In the genomic region with DNA sequence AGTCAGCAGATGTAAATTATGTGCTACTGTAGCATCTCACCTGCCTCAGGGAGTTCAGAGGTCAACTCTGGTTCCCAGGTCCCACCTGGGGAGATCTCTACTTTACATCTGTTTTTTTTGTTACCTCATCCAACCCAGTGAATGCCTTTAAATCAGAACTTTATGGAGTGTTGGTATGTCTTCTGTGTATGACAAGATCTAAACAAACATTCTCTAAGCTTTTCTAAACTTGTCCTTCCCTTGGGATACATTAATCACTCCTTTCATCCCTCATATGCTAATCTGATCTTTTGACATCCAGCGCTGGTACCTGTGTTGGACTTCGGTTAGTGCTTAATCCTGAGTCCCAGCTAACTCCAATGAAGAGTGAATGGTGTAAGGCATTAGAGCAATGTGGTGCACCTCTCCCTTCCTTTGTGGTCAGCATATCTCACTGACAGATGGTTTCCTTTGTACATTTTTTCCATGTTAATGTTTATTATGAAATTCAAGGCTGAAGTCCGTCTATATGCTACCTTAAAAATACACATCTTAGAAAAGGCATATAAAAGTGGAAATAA, we compare ENCODE assay signal across 2 cellular contexts.
TF ChIP-seq lines count a peak whose summit lies in the region.

No MANE protein-coding gene starts in this region.

TF ChIP-seq in HepG2, 621 proteins besides CTCF, POLR2A, EP300 and RAD21 (continued from another document):
- no peak for TF ChIP-seq SMAD3 (CRISPR knock-in tag; IDR thresholded peaks at IDR 0.05)
- TF ChIP-seq NRL (CRISPR knock-in tag; IDR thresholded peaks at IDR 0.05; ENCODE audit: borderline replicate concordance): no peak
- TF ChIP-seq, protein P1, sequence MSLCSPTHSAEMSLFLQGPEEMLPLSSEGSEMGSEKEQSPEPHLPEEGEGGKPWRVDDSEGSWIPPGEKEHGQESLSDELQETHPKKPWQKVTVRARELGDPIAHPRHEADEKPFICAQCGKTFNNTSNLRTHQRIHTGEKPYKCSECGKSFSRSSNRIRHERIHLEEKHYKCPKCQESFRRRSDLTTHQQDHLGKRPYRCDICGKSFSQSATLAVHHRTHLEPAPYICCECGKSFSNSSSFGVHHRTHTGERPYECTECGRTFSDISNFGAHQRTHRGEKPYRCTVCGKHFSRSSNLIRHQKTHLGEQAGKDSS (CRISPR knock-in tag; IDR thresholded peaks at IDR 0.05; ENCODE audit: borderline replicate concordance, low read depth): no peak
- TF ChIP-seq ZNF713 (CRISPR knock-in tag; IDR thresholded peaks at IDR 0.05): no peak
- no peak for TF ChIP-seq ZNF674 (CRISPR knock-in tag; IDR thresholded peaks at IDR 0.05; ENCODE audit: low read depth)
- TF ChIP-seq NFYC (CRISPR knock-in tag; IDR thresholded peaks at IDR 0.05): no peak
- TF ChIP-seq ZNF333 (CRISPR knock-in tag; IDR thresholded peaks at IDR 0.05; ENCODE audit: borderline replicate concordance): no peak
- no peak for TF ChIP-seq ZNF772 (CRISPR knock-in tag; IDR thresholded peaks at IDR 0.05)
- no peak for TF ChIP-seq ZNF234 (CRISPR knock-in tag; conservative IDR thresholded peaks at IDR 0.05)
- TF ChIP-seq, protein P2, sequence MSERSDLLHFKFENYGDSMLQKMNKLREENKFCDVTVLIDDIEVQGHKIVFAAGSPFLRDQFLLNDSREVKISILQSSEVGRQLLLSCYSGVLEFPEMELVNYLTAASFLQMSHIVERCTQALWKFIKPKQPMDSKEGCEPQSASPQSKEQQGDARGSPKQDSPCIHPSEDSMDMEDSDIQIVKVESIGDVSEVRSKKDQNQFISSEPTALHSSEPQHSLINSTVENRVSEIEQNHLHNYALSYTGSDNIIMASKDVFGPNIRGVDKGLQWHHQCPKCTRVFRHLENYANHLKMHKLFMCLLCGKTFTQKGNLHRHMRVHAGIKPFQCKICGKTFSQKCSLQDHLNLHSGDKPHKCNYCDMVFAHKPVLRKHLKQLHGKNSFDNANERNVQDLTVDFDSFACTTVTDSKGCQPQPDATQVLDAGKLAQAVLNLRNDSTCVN (CRISPR knock-in tag; IDR thresholded peaks at IDR 0.05; ENCODE audit: borderline replicate concordance): no peak
- no peak for TF ChIP-seq ZNF644 (CRISPR knock-in tag; IDR thresholded peaks at IDR 0.05; ENCODE audit: low read depth)
- no peak for TF ChIP-seq ZNF83 (CRISPR knock-in tag; IDR thresholded peaks at IDR 0.05; ENCODE audit: borderline replicate concordance)
- TF ChIP-seq ATM (IDR thresholded peaks at IDR 0.05; ENCODE audit: borderline replicate concordance): no peak
- no peak for TF ChIP-seq REPIN1 (CRISPR knock-in tag; IDR thresholded peaks at IDR 0.05; ENCODE audit: borderline replicate concordance, low read depth)
TF ChIP-seq in HepG2: peak in this region for 0.

TF ChIP-seq in SK-N-SH treated with all-trans-retinoic acid at 6 μM for 48 hours, 23 proteins besides CTCF, POLR2A, EP300 and RAD21 (continued from another document):
- TF ChIP-seq, protein P3, sequence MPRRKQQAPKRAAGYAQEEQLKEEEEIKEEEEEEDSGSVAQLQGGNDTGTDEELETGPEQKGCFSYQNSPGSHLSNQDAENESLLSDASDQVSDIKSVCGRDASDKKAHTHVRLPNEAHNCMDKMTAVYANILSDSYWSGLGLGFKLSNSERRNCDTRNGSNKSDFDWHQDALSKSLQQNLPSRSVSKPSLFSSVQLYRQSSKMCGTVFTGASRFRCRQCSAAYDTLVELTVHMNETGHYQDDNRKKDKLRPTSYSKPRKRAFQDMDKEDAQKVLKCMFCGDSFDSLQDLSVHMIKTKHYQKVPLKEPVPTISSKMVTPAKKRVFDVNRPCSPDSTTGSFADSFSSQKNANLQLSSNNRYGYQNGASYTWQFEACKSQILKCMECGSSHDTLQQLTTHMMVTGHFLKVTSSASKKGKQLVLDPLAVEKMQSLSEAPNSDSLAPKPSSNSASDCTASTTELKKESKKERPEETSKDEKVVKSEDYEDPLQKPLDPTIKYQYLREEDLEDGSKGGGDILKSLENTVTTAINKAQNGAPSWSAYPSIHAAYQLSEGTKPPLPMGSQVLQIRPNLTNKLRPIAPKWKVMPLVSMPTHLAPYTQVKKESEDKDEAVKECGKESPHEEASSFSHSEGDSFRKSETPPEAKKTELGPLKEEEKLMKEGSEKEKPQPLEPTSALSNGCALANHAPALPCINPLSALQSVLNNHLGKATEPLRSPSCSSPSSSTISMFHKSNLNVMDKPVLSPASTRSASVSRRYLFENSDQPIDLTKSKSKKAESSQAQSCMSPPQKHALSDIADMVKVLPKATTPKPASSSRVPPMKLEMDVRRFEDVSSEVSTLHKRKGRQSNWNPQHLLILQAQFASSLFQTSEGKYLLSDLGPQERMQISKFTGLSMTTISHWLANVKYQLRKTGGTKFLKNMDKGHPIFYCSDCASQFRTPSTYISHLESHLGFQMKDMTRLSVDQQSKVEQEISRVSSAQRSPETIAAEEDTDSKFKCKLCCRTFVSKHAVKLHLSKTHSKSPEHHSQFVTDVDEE (CRISPR knock-in tag; IDR thresholded peaks at IDR 0.05): no peak
- TF ChIP-seq TOX (CRISPR knock-in tag; IDR thresholded peaks at IDR 0.05; ENCODE audit: borderline replicate concordance) (no peak), ZNF70 (CRISPR knock-in tag; IDR thresholded peaks at IDR 0.05) (no peak), ZFP30 (CRISPR knock-in tag; IDR thresholded peaks at IDR 0.05) (no peak), RARB (CRISPR knock-in tag; IDR thresholded peaks at IDR 0.05) (no peak), CSDC2 (CRISPR knock-in tag; IDR thresholded peaks at IDR 0.05) (no peak), ZNF8 (CRISPR knock-in tag; IDR thresholded peaks at IDR 0.05) (no peak), OSR1 (CRISPR knock-in tag; IDR thresholded peaks at IDR 0.05) (no peak), ISL1 (CRISPR knock-in tag; IDR thresholded peaks at IDR 0.05) (no peak), PPARA (CRISPR knock-in tag; IDR thresholded peaks at IDR 0.05; ENCODE audit: borderline replicate concordance) (no peak), GLIS3 (CRISPR knock-in tag; IDR thresholded peaks at IDR 0.05) (no peak)
- TF ChIP-seq, protein P4, sequence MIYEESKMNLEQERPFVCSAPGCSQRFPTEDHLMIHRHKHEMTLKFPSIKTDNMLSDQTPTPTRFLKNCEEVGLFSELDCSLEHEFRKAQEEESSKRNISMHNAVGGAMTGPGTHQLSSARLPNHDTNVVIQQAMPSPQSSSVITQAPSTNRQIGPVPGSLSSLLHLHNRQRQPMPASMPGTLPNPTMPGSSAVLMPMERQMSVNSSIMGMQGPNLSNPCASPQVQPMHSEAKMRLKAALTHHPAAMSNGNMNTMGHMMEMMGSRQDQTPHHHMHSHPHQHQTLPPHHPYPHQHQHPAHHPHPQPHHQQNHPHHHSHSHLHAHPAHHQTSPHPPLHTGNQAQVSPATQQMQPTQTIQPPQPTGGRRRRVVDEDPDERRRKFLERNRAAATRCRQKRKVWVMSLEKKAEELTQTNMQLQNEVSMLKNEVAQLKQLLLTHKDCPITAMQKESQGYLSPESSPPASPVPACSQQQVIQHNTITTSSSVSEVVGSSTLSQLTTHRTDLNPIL (CRISPR knock-in tag; IDR thresholded peaks at IDR 0.05; ENCODE audit: low read depth): no peak
- TF ChIP-seq, protein P5, sequence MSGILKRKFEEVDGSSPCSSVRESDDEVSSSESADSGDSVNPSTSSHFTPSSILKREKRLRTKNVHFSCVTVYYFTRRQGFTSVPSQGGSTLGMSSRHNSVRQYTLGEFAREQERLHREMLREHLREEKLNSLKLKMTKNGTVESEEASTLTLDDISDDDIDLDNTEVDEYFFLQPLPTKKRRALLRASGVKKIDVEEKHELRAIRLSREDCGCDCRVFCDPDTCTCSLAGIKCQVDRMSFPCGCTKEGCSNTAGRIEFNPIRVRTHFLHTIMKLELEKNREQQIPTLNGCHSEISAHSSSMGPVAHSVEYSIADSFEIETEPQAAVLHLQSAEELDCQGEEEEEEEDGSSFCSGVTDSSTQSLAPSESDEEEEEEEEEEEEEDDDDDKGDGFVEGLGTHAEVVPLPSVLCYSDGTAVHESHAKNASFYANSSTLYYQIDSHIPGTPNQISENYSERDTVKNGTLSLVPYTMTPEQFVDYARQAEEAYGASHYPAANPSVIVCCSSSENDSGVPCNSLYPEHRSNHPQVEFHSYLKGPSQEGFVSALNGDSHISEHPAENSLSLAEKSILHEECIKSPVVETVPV (CRISPR knock-in tag; IDR thresholded peaks at IDR 0.05): no peak
TF ChIP-seq in SK-N-SH treated with all-trans-retinoic acid at 6 μM for 48 hours: peak in this region for 0.
